9 cellular contexts compared by ENCODE assay signal in genomic region chr2:171160119-171160629, GRCh38. TPM values are rescaled to one million over a fixed set of nuclear protein-coding genes. Genes with fewer than 3 reads are reported as not detected.
DNase-seq lines count a peak whose midpoint lies in the region; ATAC-seq, FAIRE-seq and TF ChIP-seq lines count a peak whose summit lies in the region.
"Had no signal": no experiment of that assay in that cellular context is flagged by ENCODE, and none has a peak within 500 bp of the region (broad histone marks: within the 10 kb centered on the region; RNA-seq: fewer than 3 reads in every experiment).

No MANE protein-coding gene starts in this region.

- peak overlapping the region; percentile 95 for H3K4ac ChIP-seq in IMR-90 (ENCODE audit: low read depth, low read length)

- BruUV-seq in IMR-90 (replicated peaks; lab: Mats Ljungman, UMichigan): no TSS peak

- TF ChIP-seq CTCF in IMR-90 (conservative IDR thresholded peaks at IDR 0.05; ENCODE audit: low read depth, low read length) (no peak), psoas muscle (IDR thresholded peaks at IDR 0.05) (no peak)

- WGBS in IMR-90 (ENCODE audit: extremely low coverage in 2 of 2, insufficient read length in 1 of 2), 2 experiments: 0% methylated on average over 5 of the region's 50 CpGs; no CpG with 5 or more reads in 1 of the 2 experiments
- 0 to 1% (median 0%) methylated on average over 24 to 41 of the region's 50 CpGs for WGBS in psoas muscle, 3 donors

- no peak overlapping the region for H2BK20ac ChIP-seq in IMR-90 (ENCODE audit: low read depth, low read length)

- in situ Hi-C loops in IMR-90 (cut with MboI; ENCODE audit: low sequenced_read_pairs): loop anchor here (10.0 kb wide), 1 partner anchor 255 kb away; no protein-coding TSS in a partner anchor

- H4K8ac ChIP-seq in IMR-90 (ENCODE audit: low read depth in 2 of 2, low read length in 2 of 2): peak overlapping the region; percentile 86 to 87; a peak in 3 of 4 replicates

- peak overlapping the region; percentile 80 for H3K4me3 ChIP-seq in CD8-positive, alpha-beta memory T cell (ENCODE audit: low read length)
- H3K4me3 ChIP-seq in IMR-90 (ENCODE audit: insufficient read depth, low read depth, low read length) (peak overlapping the region; percentile 88), SK-N-MC (peak overlapping the region; percentile 99), adipocyte (ENCODE audit: low read length) (peak overlapping the region; percentile 91), psoas muscle (peak overlapping the region; percentile 82)

- H3K14ac ChIP-seq in IMR-90 (replicated peaks; ENCODE audit: low read depth, low read length): peak overlapping the region; percentile 90

- no peak for FAIRE-seq in urothelium cell line (lab: Jason Lieb, UNC)
- FAIRE-seq: endometrium had no signal

- H3K56ac ChIP-seq in IMR-90 (ENCODE audit: extremely low read depth, insufficient read depth, low read length): peak overlapping the region; percentile 90; the same call in 1 of the 2 replicates

- intact Hi-C loops in IMR-90 (cut with micrococcal nuclease): loop anchor here (1.0 to 5.0 kb wide), 2 partner anchors 127 to 274 kb away; partner anchors contain the start of gene DCAF17
- intact Hi-C loops in left cardiac atrium (cut with DNase I): loop anchor here in 1 of 2 donors (5.0 to 10.0 kb wide), 2 partner anchors 188 to 255 kb away; no protein-coding TSS in a partner anchor
- intact Hi-C loops in psoas muscle (cut with DNase I): loop anchor here (5.0 kb wide), 2 partner anchors 188 to 272 kb away; partner anchors contain the start of genes DCAF17 (in 2 of the 2) and METTL8 (in 2 of the 2)

- H2BK15ac ChIP-seq in IMR-90 (ENCODE audit: low read depth, low read length): peak overlapping the region; percentile 67; the same call in 2 of the 3 replicates

- H3K9me3 ChIP-seq in CD8-positive, alpha-beta memory T cell (ENCODE audit: low read length): no peaks in the 10 kb centered on the region
- H3K9me3 ChIP-seq in IMR-90 (ENCODE audit: control insufficient read depth, insufficient read depth, low read length) (no peaks in the 10 kb centered on the region), SK-N-MC (ENCODE audit: low read depth, low read length) (no peaks in the 10 kb centered on the region), adipocyte (ENCODE audit: control insufficient read depth, low read length) (no peaks in the 10 kb centered on the region), psoas muscle (no peaks in the 10 kb centered on the region)

- peak overlapping the region; percentile 82; the same call in 1 of the 2 replicates for H3K18ac ChIP-seq in IMR-90 (ENCODE audit: low read depth, low read length)

- peak overlapping the region; percentile 63 for H4K5ac ChIP-seq in IMR-90 (ENCODE audit: low read depth, low read length)

- H3K9me3 Mint-ChIP-seq in CD8-positive, alpha-beta memory T cell: no peaks in the 10 kb centered on the region

- TF ChIP-seq RAD21 in IMR-90 (IDR thresholded peaks at IDR 0.05; ENCODE audit: low read length): no peak

- CTCF ChIA-PET in CD8-positive, alpha-beta memory T cell (lab: Charles Lee): interaction anchor here (0.7 to 2.3 kb wide), 5 partner anchors 13 to 321 kb away, joined by 3 to 7 read pairs (median 3); no protein-coding TSS in a partner anchor
- CTCF ChIA-PET in IMR-90 (lab: Yijun Ruan, JAX): interaction anchor here (1.5 to 2.8 kb wide), 2 partner anchors 79 to 256 kb away, joined by 4 to 10 read pairs; no protein-coding TSS in a partner anchor

- H2BK120ac ChIP-seq in IMR-90 (ENCODE audit: low read depth, low read length): peak overlapping the region; percentile 90

- H3K23ac ChIP-seq in IMR-90 (ENCODE audit: low read depth, low read length): peak overlapping the region; percentile 85

- peak overlapping the region; percentile 93 to 99 (median 94) for H3K4me3 Mint-ChIP-seq in CD8-positive, alpha-beta memory T cell

- peak overlapping the region; percentile 97 for H2AK9ac ChIP-seq in IMR-90 (replicated peaks; ENCODE audit: low read depth, low read length, poor library complexity)

- H3K4me1 ChIP-seq in CD8-positive, alpha-beta memory T cell (ENCODE audit: insufficient read depth, low read length): peaks cover 55% of the 10 kb centered on the region
- no peaks in the 10 kb centered on the region for H3K4me1 ChIP-seq in IMR-90 (ENCODE audit: control insufficient read depth, insufficient read depth, low read length)
- H3K4me1 ChIP-seq in adipocyte (ENCODE audit: control insufficient read depth, insufficient read depth, low read length): peaks cover 21% of the 10 kb centered on the region
- peaks cover 28% of the 10 kb centered on the region for H3K4me1 ChIP-seq in psoas muscle

- POLR2A ChIA-PET in CD8-positive, alpha-beta memory T cell (lab: Charles Lee): interaction anchor here (0.6 to 1.1 kb wide), 2 partner anchors 187 to 231 kb away, joined by 3 to 4 read pairs; partner anchors contain the start of gene GORASP2
- POLR2A ChIA-PET in IMR-90 (lab: Charles Lee; ENCODE audit: unreplicated experiment): interaction anchor here (0.6 to 1.3 kb wide), 3 partner anchors 127 to 271 kb away, joined by 5 to 21 read pairs (median 13); no protein-coding TSS in a partner anchor

- no peak; the same call in 1 of the 2 replicates for TF ChIP-seq POLR2A in IMR-90 (IDR thresholded peaks at IDR 0.05; ENCODE audit: low read depth, low read length)

- H3K27ac Mint-ChIP-seq in CD8-positive, alpha-beta memory T cell: peak overlapping the region; percentile 82 to 99 (median 91)

- peak overlapping the region; percentile 90 for H3K27ac ChIP-seq in CD8-positive, alpha-beta memory T cell (ENCODE audit: low read depth, low read length)
- H3K27ac ChIP-seq in IMR-90 (ENCODE audit: insufficient read depth, low read length) (peak overlapping the region; percentile 99), SK-N-MC (peak overlapping the region; percentile 96), psoas muscle (peak overlapping the region; percentile 93)

- H3K27me3 ChIP-seq in CD8-positive, alpha-beta memory T cell (ENCODE audit: insufficient read depth, low read length, poor library complexity, severe bottlenecking): no peaks in the 10 kb centered on the region
- H3K27me3 ChIP-seq in IMR-90 (ENCODE audit: control insufficient read depth, insufficient read depth, low read length): no peaks in the 10 kb centered on the region; the same call in 1 of the 2 replicates
- no peaks in the 10 kb centered on the region for H3K27me3 ChIP-seq in adipocyte (replicated peaks; ENCODE audit: control insufficient read depth, insufficient read depth, low read length)
- no peaks in the 10 kb centered on the region for H3K27me3 ChIP-seq in psoas muscle (ENCODE audit: insufficient read depth in 3 of 3, low read length in 2 of 3)

- H3K9ac ChIP-seq in IMR-90 (ENCODE audit: low read depth, low read length): peak overlapping the region; percentile 97
- H3K9ac ChIP-seq in SK-N-MC (ENCODE audit: insufficient read length): peak overlapping the region; percentile 93
- peak overlapping the region; percentile 94 for H3K9ac ChIP-seq in adipocyte (ENCODE audit: low read length)

- peak overlapping the region; percentile 80 for H4K91ac ChIP-seq in IMR-90 (ENCODE audit: insufficient read depth, low read depth, low read length)

- H3K27me3 Mint-ChIP-seq in CD8-positive, alpha-beta memory T cell: peaks cover 0 to 4% of the 10 kb centered on the region in 2 donors

- DNase-seq in CD8-positive, alpha-beta memory T cell: peak in 4 of 5 donors; percentile 52 to 71 (median 60)
- peak; percentile 62 for DNase-seq in IMR-90
- no peak for DNase-seq in SK-N-MC (ENCODE audit: low read depth, low spot score)
- DNase-seq in adipocyte (ENCODE audit: low read depth): peak; percentile 87
- DNase-seq in left cardiac atrium: peak; percentile 75
- peak; percentile 70 to 82 for DNase-seq in psoas muscle
- DNase-seq in urothelium cell line (ENCODE audit: low spot score): peak; percentile 57

- H2AK5ac ChIP-seq in IMR-90 (ENCODE audit: low read depth, low read length): peak overlapping the region; percentile 65

- no peaks in the 10 kb centered on the region for H3K36me3 ChIP-seq in CD8-positive, alpha-beta memory T cell (ENCODE audit: insufficient read depth, low read length)
- H3K36me3 ChIP-seq in IMR-90 (ENCODE audit: control insufficient read depth, insufficient read depth, low read length) (no peaks in the 10 kb centered on the region), SK-N-MC (ENCODE audit: insufficient read depth, low read length) (no peaks in the 10 kb centered on the region), adipocyte (ENCODE audit: control insufficient read depth, insufficient read depth, low read length, severe bottlenecking) (no peaks in the 10 kb centered on the region), psoas muscle (ENCODE audit: insufficient read depth in 1 of 2, low read depth in 1 of 2) (no peaks in the 10 kb centered on the region)

- dilution Hi-C loops in IMR-90 (cut with HindIII; ENCODE audit: low sequenced_read_pairs, unreplicated experiment): no loop called here

- peak overlapping the region; percentile 91; the same call in 1 of the 2 replicates for H3K4me2 ChIP-seq in IMR-90 (ENCODE audit: low read depth, low read length)

- H2BK5ac ChIP-seq in IMR-90 (ENCODE audit: low read depth, low read length, poor library complexity, severe bottlenecking): peak overlapping the region; percentile 98

- peaks cover 40% of the 10 kb centered on the region for H4K20me1 ChIP-seq in IMR-90 (ENCODE audit: insufficient read depth, low read length)

- H3K36me3 Mint-ChIP-seq in CD8-positive, alpha-beta memory T cell: peaks cover 0 to 10% (median 0%) of the 10 kb centered on the region in 3 donors

- peak overlapping the region; percentile 96 for H2AFZ ChIP-seq in IMR-90 (replicated peaks; ENCODE audit: low read length, poor library complexity)

- peaks cover 60 to 71% (median 68%) of the 10 kb centered on the region in 3 donors for H3K4me1 Mint-ChIP-seq in CD8-positive, alpha-beta memory T cell

- peak; percentile 22 for ATAC-seq in GM21423 (IDR thresholded peaks at IDR 0.05; ENCODE audit: unreplicated experiment)
- peak; percentile 50 for ATAC-seq in IMR-90 (ENCODE audit: low read depth)
- ATAC-seq in left cardiac atrium: peak; percentile 69 to 75
- peak; percentile 53 to 67 (median 62) for ATAC-seq in psoas muscle

- H3K9me1 ChIP-seq in IMR-90 (ENCODE audit: insufficient read depth, low read length): no peaks in the 10 kb centered on the region

- peaks cover 0 to 21% of the 10 kb centered on the region in 2 experiments; a peak in 3 of 4 replicates for H3K79me1 ChIP-seq in IMR-90 (ENCODE audit: low read depth in 1 of 2, low read length in 2 of 2)

TF ChIP-seq in IMR-90, 13 proteins besides CTCF, POLR2A, EP300 and RAD21 (continues in another document):
- TF ChIP-seq MAFK (IDR thresholded peaks at IDR 0.05; ENCODE audit: low read depth, low read length): no peak
- 0 out of 2 replicates have a peak, but pooled peaks have one; percentile 5 for TF ChIP-seq MXI1 (IDR thresholded peaks at IDR 0.05; ENCODE audit: borderline replicate concordance, low read depth, low read length)

RNA-seq across cellular contexts. Expression of gene TLK1, which starts 0.5 kb away (rescaled TPM):
- 10 to 100 TPM; 73.2 to 79.0 TPM for total RNA-seq in CD8-positive, alpha-beta memory T cell
- 37.6 TPM for polyA plus RNA-seq in CD8-positive, alpha-beta memory T cell
- total RNA-seq in IMR-90 (2012; rRNA removed) (12.5 TPM in 2 replicates), left cardiac atrium (10 to 100 TPM; 31.5 to 31.8 TPM), psoas muscle (10 to 100 TPM; 17.5 to 22.2 (median 20.6) TPM)
- polyA plus RNA-seq in IMR-90 (2012; rRNA removed) (6.3 and 7.3 TPM in 2 replicates), psoas muscle (1 to 10 TPM; 4.4 to 7.3 (median 4.8) TPM)
- 2.8 and 4.5 TPM in 2 replicates for polyA plus RNA-seq in IMR-90 (2012; cell fraction: cytosol; rRNA removed)
- polyA plus RNA-seq in IMR-90 (2012; cell fraction: nucleus; rRNA removed; ENCODE audit: low replicate concordance): 4.2 and 6.4 TPM in 2 replicates

Comparison
In these comparisons a context has a peak if more than half of its experiments do, and no peak if none do; other contexts are left out.
1. ATAC-seq: peak in every context shown above with its lines; median percentile 72 in left cardiac atrium; 62 in psoas muscle; 50 in IMR-90; 22 in GM21423.